ENCODE assay signal across 2 cellular contexts in genomic region chr12:109994262-109995175, GRCh38.
TF ChIP-seq lines count a peak whose summit lies in the region.

No MANE protein-coding gene starts in this region.

TF ChIP-seq in A549, 52 proteins besides CTCF, POLR2A, EP300 and RAD21:
- TF ChIP-seq ZFP36 (IDR thresholded peaks at IDR 0.05; ENCODE audit: borderline replicate concordance, partially characterized antibody) (no peak), NR3C1 (IDR thresholded peaks at IDR 0.05) (no peak), EHF (CRISPR knock-in tag; IDR thresholded peaks at IDR 0.05) (no peak), ZC3H11A (IDR thresholded peaks at IDR 0.05) (no peak), CHD4 (IDR thresholded peaks at IDR 0.05; ENCODE audit: borderline replicate concordance) (no peak), BHLHE40 (IDR thresholded peaks at IDR 0.05; ENCODE audit: low read depth, low read length) (no peak), REST (IDR thresholded peaks at IDR 0.05) (no peak), MAZ (IDR thresholded peaks at IDR 0.05; ENCODE audit: borderline replicate concordance, low read depth, low read length) (no peak), CBX8 (IDR thresholded peaks at IDR 0.05) (no peak)

TF ChIP-seq in IMR-90, 13 proteins besides CTCF, POLR2A, EP300 and RAD21:
- TF ChIP-seq CEBPB (IDR thresholded peaks at IDR 0.05; ENCODE audit: low read depth, low read length) (no peak), MAZ (IDR thresholded peaks at IDR 0.05; ENCODE audit: borderline replicate concordance, low read depth, low read length) (no peak), BHLHE40 (IDR thresholded peaks at IDR 0.05; ENCODE audit: low read depth, low read length) (no peak), RCOR1 (IDR thresholded peaks at IDR 0.05; ENCODE audit: insufficient replicate concordance, low read length) (no peak), CHD1 (IDR thresholded peaks at IDR 0.05; ENCODE audit: low read depth, low read length) (no peak)
